ENCODE assay signal across 2 cellular contexts in genomic region chr17:41885733-41886132, GRCh38.
TF ChIP-seq lines count a peak whose summit lies in the region.

No MANE protein-coding gene starts in this region.

TF ChIP-seq in HCT116, 20 proteins besides CTCF, POLR2A, EP300 and RAD21:
- TF ChIP-seq ZBTB33 (IDR thresholded peaks at IDR 0.05; ENCODE audit: extremely low read depth, insufficient replicate concordance, low read length), result no peak
- no peak for TF ChIP-seq ZFX (IDR thresholded peaks at IDR 0.05)
- no peak for TF ChIP-seq EZH2phosphoT487 (IDR thresholded peaks at IDR 0.05; ENCODE audit: borderline replicate concordance)
- no peak for TF ChIP-seq CEBPB (IDR thresholded peaks at IDR 0.05; ENCODE audit: low read depth)
- TF ChIP-seq ELF1 (IDR thresholded peaks at IDR 0.05; ENCODE audit: borderline replicate concordance, low read depth), result no peak

TF ChIP-seq in HepG2, 621 proteins besides CTCF, POLR2A, EP300 and RAD21:
- TF ChIP-seq STAG1 (CRISPR knock-in tag; IDR thresholded peaks at IDR 0.05) (peak; percentile 68), CCAR2 (optimal IDR thresholded peaks at IDR 0.05; ENCODE audit: low read depth, low read length) (no peak), HIVEP1 (CRISPR knock-in tag; IDR thresholded peaks at IDR 0.05) (0 out of 2 replicates have a peak, but pooled peaks have one; percentile 22), RXRA (CRISPR knock-in tag; IDR thresholded peaks at IDR 0.05) (0 out of 2 replicates have a peak, but pooled peaks have one; percentile 13), SNAPC4 (CRISPR knock-in tag; IDR thresholded peaks at IDR 0.05) (no peak), TGIF2 (CRISPR knock-in tag; IDR thresholded peaks at IDR 0.05) (no peak), SMC3 (IDR thresholded peaks at IDR 0.05; ENCODE audit: low read length) (peak; percentile 46; the same call in 1 of the 2 replicates), ZNF687 (CRISPR knock-in tag; IDR thresholded peaks at IDR 0.05) (peak; percentile 33; the same call in 1 of the 2 replicates)
